Comparison of ENCODE assay signal across 8 cellular contexts in genomic region chr2:227406177-227407031, GRCh38. TPM values are rescaled to one million over a fixed set of nuclear protein-coding genes. Genes with fewer than 3 reads are reported as not detected.
DNase-seq lines count a peak whose midpoint lies in the region; FAIRE-seq and TF ChIP-seq lines count a peak whose summit lies in the region.

No MANE protein-coding gene starts in this region.

- FAIRE-seq in small intestine (lab: Jason Lieb, UNC), result no peak

- H3K27me3 Mint-ChIP-seq in immature natural killer cell (ENCODE audit: low read depth in 3 of 3), result peaks cover 0 to 2% (median 0%) of the 10 kb centered on the region in 3 donors

- H3K4me1 ChIP-seq in ACC112 (ENCODE audit: control insufficient read depth, insufficient read depth, low read length, unreplicated experiment) (peaks cover 25% of the 10 kb centered on the region), mammary epithelial cell (ENCODE audit: insufficient read depth, low read length) (peaks cover 20% of the 10 kb centered on the region), small intestine (ENCODE audit: control insufficient read depth in 2 of 2, insufficient read depth in 1 of 2, low read depth in 1 of 2, low read length in 1 of 2) (peaks cover 0 to 12% of the 10 kb centered on the region in 2 donors)

- TSS peak; percentile 88 for BruUV-seq in mammary epithelial cell (replicated peaks; lab: Mats Ljungman, UMichigan)

- no peak overlapping the region for H3K27ac Mint-ChIP-seq in immature natural killer cell

- DNase-seq in HK-2 (ENCODE audit: unreplicated experiment) (peak; percentile 67), NCI-H82 treated with DMSO at 0.1 percent for 48 hours (lab: John Stamatoyannopoulos, UW; ENCODE audit: unreplicated experiment) (peak; percentile 81), mammary epithelial cell (peak; percentile 95), iris pigment epithelial cell (ENCODE audit: low read depth) (peak; percentile 96), small intestine (peak; percentile 96), immature natural killer cell (no peak)

- 3% methylated on average over 5 of the region's 7 CpGs for WGBS in mammary epithelial cell (ENCODE audit: low coverage, missing lambda C conversion rate)
- WGBS in small intestine, 3 donors, result 5 to 11% (median 10%) methylated on average over 7 of the region's 7 CpGs

- no peaks in the 10 kb centered on the region for H3K79me2 ChIP-seq in ACC112 (ENCODE audit: control insufficient read depth, insufficient read depth, low read length, unreplicated experiment)
- H3K79me2 ChIP-seq in mammary epithelial cell (ENCODE audit: insufficient read depth, low read length), result no peaks in the 10 kb centered on the region

- H3K27ac ChIP-seq in ACC112 (ENCODE audit: low read depth, low read length), result peak overlapping the region; percentile 94
- peak overlapping the region; percentile 87 for H3K27ac ChIP-seq in mammary epithelial cell (ENCODE audit: insufficient read depth, low read depth, low read length)
- H3K27ac ChIP-seq in small intestine (ENCODE audit: low read depth in 1 of 2, low read length in 1 of 2), result peak overlapping the region in 1 of 2 donors; percentile 50

- H3K36me3 Mint-ChIP-seq in immature natural killer cell, result no peaks in the 10 kb centered on the region

- H3K9me3 ChIP-seq in mammary epithelial cell (replicated peaks; ENCODE audit: insufficient read depth, low read length), result no peaks in the 10 kb centered on the region
- no peaks in the 10 kb centered on the region for H3K9me3 ChIP-seq in small intestine (ENCODE audit: control insufficient read depth, low read depth)

- H2AFZ ChIP-seq in ACC112 (ENCODE audit: low read length, unreplicated experiment), result peak overlapping the region; percentile 12
- H2AFZ ChIP-seq in mammary epithelial cell (ENCODE audit: low read depth, low read length), result peak overlapping the region; percentile 69

- dilution Hi-C loops in mammary epithelial cell (cut with HindIII; ENCODE audit: low sequenced_read_pairs), result no loop called here

- no peak overlapping the region for H3K4me3 Mint-ChIP-seq in immature natural killer cell

- in situ Hi-C loops in mammary epithelial cell (cut with MboI; ENCODE audit: low sequenced_read_pairs in 2 of 2), result loop anchor here (10.0 to 25.0 kb wide), 3 partner anchors 356 to 456 kb away; partner anchors contain the start of gene DAW1 (in 1 of the 2)

- TF ChIP-seq CTCF in GM12875 (IDR thresholded peaks at IDR 0.05; ENCODE audit: borderline replicate concordance, insufficient read depth, low read depth, low read length) (peak; percentile 67; the same call in 1 of the 2 replicates), mammary epithelial cell (conservative IDR thresholded peaks at IDR 0.05 in 1 of 2, IDR thresholded peaks at IDR 0.05 in 1 of 2; ENCODE audit: extremely low read depth in 1 of 2, insufficient read depth in 1 of 2, low read depth in 1 of 2, low read length in 2 of 2) (peak; percentile 82 to 83)

- CTCF ChIA-PET in mammary epithelial cell (lab: Charles Lee; ENCODE audit: low non-redundant PET), result interaction anchor here (0.5 to 0.8 kb wide), 4 partner anchors 68 to 491 kb away, joined by 3 to 16 read pairs (median 4); no protein-coding TSS in a partner anchor

- peak overlapping the region; percentile 54 for H3K4me2 ChIP-seq in mammary epithelial cell (ENCODE audit: insufficient read depth, low read depth, low read length)

- intact Hi-C loops in mammary epithelial cell (cut with micrococcal nuclease), result loop anchor here (1.0 to 5.0 kb wide), 7 partner anchors 66 to 478 kb away; partner anchors contain the start of gene AGFG1

- H3K27me3 ChIP-seq in ACC112 (ENCODE audit: insufficient read depth, low read length) (no peaks in the 10 kb centered on the region), mammary epithelial cell (ENCODE audit: insufficient read depth, low read length) (no peaks in the 10 kb centered on the region), small intestine (ENCODE audit: control insufficient read depth in 2 of 2, insufficient read depth in 2 of 2, low read length in 2 of 2) (no peaks in the 10 kb centered on the region)

- H4K20me1 ChIP-seq in mammary epithelial cell (ENCODE audit: insufficient read depth, low read length), result no peaks in the 10 kb centered on the region

- peak overlapping the region; percentile 47 for H3K9ac ChIP-seq in mammary epithelial cell (ENCODE audit: insufficient read depth, low read length)

- no peaks in the 10 kb centered on the region for H3K9me3 Mint-ChIP-seq in immature natural killer cell

- H3K4me1 Mint-ChIP-seq in immature natural killer cell, result peaks cover 0 to 6% of the 10 kb centered on the region in 2 donors

- H3K36me3 ChIP-seq in ACC112 (ENCODE audit: insufficient read depth, low read length) (no peaks in the 10 kb centered on the region), mammary epithelial cell (ENCODE audit: insufficient read depth, low read length) (no peaks in the 10 kb centered on the region), small intestine (ENCODE audit: control insufficient read depth in 2 of 2, insufficient read depth in 2 of 2, low read length in 2 of 2) (no peaks in the 10 kb centered on the region)

- peak overlapping the region; percentile 8; the same call in 1 of the 2 replicates for H3K4me3 ChIP-seq in ACC112 (ENCODE audit: low read depth, low read length)
- no peak overlapping the region for H3K4me3 ChIP-seq in GM12875 (ENCODE audit: low read depth, low read length)
- H3K4me3 ChIP-seq in mammary epithelial cell (replicated peaks in 1 of 3; ENCODE audit: insufficient read depth in 1 of 3, low read depth in 2 of 3, low read length in 3 of 3), result no peak overlapping the region
- H3K4me3 ChIP-seq in small intestine (ENCODE audit: low read depth in 1 of 2, low read length in 2 of 2), result no peak overlapping the region

RNA-seq across cellular contexts. Expression of gene SCYGR1, which starts 18.7 kb away (rescaled TPM):
- total RNA-seq in mammary epithelial cell, result not detected
- polyA plus RNA-seq in mammary epithelial cell, result not detected
- not detected for polyA minus RNA-seq in mammary epithelial cell
- not detected for polyA plus RNA-seq in small intestine
- not detected for polyA plus RNA-seq in immature natural killer cell

RNA-seq across cellular contexts. Expression of gene TM4SF20, which starts 27.3 kb away (rescaled TPM):
- not detected for total RNA-seq in mammary epithelial cell
- polyA plus RNA-seq in mammary epithelial cell, result not detected
- polyA minus RNA-seq in mammary epithelial cell, result not detected
- polyA plus RNA-seq in small intestine, result 100 to 1,000 TPM; 202 to 336 (median 210) TPM
- not detected for polyA plus RNA-seq in immature natural killer cell

Comparison
In these comparisons a context has a peak if more than half of its experiments do, and no peak if none do; other contexts are left out.
1. DNase-seq: peak in HK-2 (single experiment), NCI-H82 treated with DMSO at 0.1 percent for 48 hours (single experiment), mammary epithelial cell (single experiment), iris pigment epithelial cell (single experiment) and small intestine (single experiment); none in immature natural killer cell (0 of 3).
2. RNA of gene TM4SF20, which starts 27.3 kb away (polyA plus RNA-seq): 202 to 336 TPM in small intestine; not detected in mammary epithelial cell (single experiment) and not detected in immature natural killer cell; every median in the first group is over 100 times any median in the second.